8 cellular contexts compared by ENCODE assay signal in genomic region chr10:69088801-69089501, GRCh38. TPM values are rescaled to one million over a fixed set of nuclear protein-coding genes. Genes with fewer than 3 reads are reported as not detected.
DNase-seq lines count a peak whose midpoint lies in the region; ATAC-seq and TF ChIP-seq lines count a peak whose summit lies in the region.

No MANE protein-coding gene starts in this region.

- TF ChIP-seq POLR2A in spleen (IDR thresholded peaks at IDR 0.05), result peak in 2 of 3 donors; percentile 49 to 68

- peak; percentile 23 for ATAC-seq in effector memory CD8-positive, alpha-beta T cell (replicated peaks)
- ATAC-seq in GM19452 (IDR thresholded peaks at IDR 0.05; ENCODE audit: unreplicated experiment), result no peak
- ATAC-seq in HG03520 (IDR thresholded peaks at IDR 0.05; ENCODE audit: unreplicated experiment), result no peak

- intact Hi-C loops in spleen (cut with DNase I; ENCODE audit: low total_unique reads), result no loop called here

- 26 to 42% (median 34%) methylated on average over 10 of the region's 10 CpGs for WGBS in spleen, 5 donors

- peak overlapping the region; percentile 62 to 98 (median 92) for H3K27ac ChIP-seq in spleen

- peak overlapping the region; percentile 93 to 98 for H3K27ac Mint-ChIP-seq in effector memory CD8-positive, alpha-beta T cell

- peaks cover 9 to 100% (median 64%) of the 10 kb centered on the region in 6 donors for H3K4me1 ChIP-seq in spleen

- H3K36me3 ChIP-seq in spleen, result peaks cover 0 to 6% (median 0%) of the 10 kb centered on the region in 6 donors

- no peak for TF ChIP-seq CTCF in spleen (IDR thresholded peaks at IDR 0.05 in 8 of 11, conservative IDR thresholded peaks at IDR 0.05 in 3 of 11)

- H3K36me3 Mint-ChIP-seq in effector memory CD8-positive, alpha-beta T cell (ENCODE audit: insufficient read depth), result peaks cover 69% of the 10 kb centered on the region

- no peaks in the 10 kb centered on the region for H3K9me3 ChIP-seq in spleen

- DNase-seq in activated CD4-positive, alpha-beta T cell treated with anti-CD3 and anti-CD28 coated beads for 48 hours, result peak; percentile 31
- DNase-seq in activated CD4-positive, alpha-beta T cell treated with anti-CD3 and anti-CD28 coated beads, Interleukin-2, amount 50 U/mL, for 4 hours, result no peak
- DNase-seq in RPMI8226 (peak; percentile 73), spleen (no peak), AG08395 (ENCODE audit: low spot score) (no peak)
- peak; percentile 54 to 56 (median 56) for DNase-seq in effector memory CD8-positive, alpha-beta T cell

- H3K27me3 Mint-ChIP-seq in effector memory CD8-positive, alpha-beta T cell, result no peaks in the 10 kb centered on the region

- peaks cover 45 to 60% of the 10 kb centered on the region in 2 donors for H3K4me1 Mint-ChIP-seq in effector memory CD8-positive, alpha-beta T cell (ENCODE audit: low read depth in 2 of 2)

- no peaks in the 10 kb centered on the region for H3K27me3 ChIP-seq in spleen (replicated peaks in 1 of 7)

- peak overlapping the region; percentile 22 to 76 (median 46) for H3K4me3 ChIP-seq in spleen

- H3K9me3 Mint-ChIP-seq in effector memory CD8-positive, alpha-beta T cell, result no peaks in the 10 kb centered on the region

- H3K4me3 Mint-ChIP-seq in effector memory CD8-positive, alpha-beta T cell, result peak overlapping the region; percentile 85 to 88

RNA-seq across cellular contexts. Expression of gene SRGN, which starts 1.0 kb away (rescaled TPM):
- 1,000 to 10,000 TPM in 1 of 7 donors, 100 to 1,000 TPM in 6; 402 to 1,009 (median 539) TPM for total RNA-seq in spleen
- 100 to 1,000 TPM; 123 to 239 (median 183) TPM for polyA plus RNA-seq in spleen

RNA-seq across cellular contexts. Expression of gene VPS26A, which starts 35.0 kb away (rescaled TPM):
- 10 to 100 TPM; 25.1 to 53.0 (median 40.6) TPM for total RNA-seq in spleen
- 10 to 100 TPM; 17.8 to 28.6 (median 21.3) TPM for polyA plus RNA-seq in spleen

Comparison
In these comparisons a context has a peak if more than half of its experiments do, and no peak if none do; other contexts are left out.
1. DNase-seq: peak in activated CD4-positive, alpha-beta T cell treated with anti-CD3 and anti-CD28 coated beads for 48 hours (single experiment), RPMI8226 (single experiment) and effector memory CD8-positive, alpha-beta T cell (3 of 3); none in activated CD4-positive, alpha-beta T cell treated with anti-CD3 and anti-CD28 coated beads, Interleukin-2, amount 50 U/mL, for 4 hours (0 of 2), spleen (single experiment) and AG08395 (single experiment).